ENCODE assay signal across 8 cellular contexts in genomic region chr7:114026486-114027089, GRCh38.
DNase-seq lines count a peak whose midpoint lies in the region; ATAC-seq and TF ChIP-seq lines count a peak whose summit lies in the region.

No MANE protein-coding gene starts in this region.

- no peak overlapping the region for H3K27ac Mint-ChIP-seq in naive B cell

- ATAC-seq in Panc1, result no peak
- peak; percentile 48 to 75 for ATAC-seq in naive B cell (ENCODE audit: low read depth in 2 of 2)
- no peak for ATAC-seq in stimulated activated naive CD8-positive, alpha-beta T cell treated with anti-CD3 and anti-CD28 coated beads, Interleukin-15, Interleukin-2, amounts not matched to agents 100 U/mL and 50 U/mL, for 24 hours

- CTCF ChIA-PET in Panc1 (lab: Charles Lee), result no interaction called here

- H3K9me3 Mint-ChIP-seq in naive B cell, result no peaks in the 10 kb centered on the region

- no peak overlapping the region for H3K4me3 ChIP-seq in Panc1 (ENCODE audit: low read depth in 2 of 2, low read length in 2 of 2)

- H3K36me3 Mint-ChIP-seq in naive B cell, result no peaks in the 10 kb centered on the region

- H3K4me1 Mint-ChIP-seq in naive B cell, result no peaks in the 10 kb centered on the region

- no peak overlapping the region for H3K4me3 Mint-ChIP-seq in naive B cell

- BruUV-seq in Panc1 (replicated peaks; lab: Mats Ljungman, UMichigan), result no TSS peak

- peak; percentile 52; the same call in 1 of the 2 replicates for TF ChIP-seq CTCF in Panc1 (IDR thresholded peaks at IDR 0.05)

- no peaks in the 10 kb centered on the region for H3K27me3 ChIP-seq in Panc1 (ENCODE audit: control insufficient read depth, insufficient read depth, low read length)

- no peak overlapping the region for H3K27ac ChIP-seq in Panc1 (ENCODE audit: low read length)

- no peaks in the 10 kb centered on the region for H3K4me1 ChIP-seq in Panc1 (ENCODE audit: control insufficient read depth, insufficient read depth, low read length)

- H3K27me3 Mint-ChIP-seq in naive B cell, result peaks cover 4 to 13% (median 8%) of the 10 kb centered on the region in 3 donors

- peak; percentile 11 for DNase-seq in activated T-cell treated with anti-CD3 and anti-CD28 coated beads for 4 hours
- no peak for DNase-seq in activated T-cell treated with anti-CD3 and anti-CD28 coated beads, Interleukin-2, amount 50 U/mL, for 1 hour
- peak; percentile 56 for DNase-seq in H4 (ENCODE audit: low spot score)
- peak; percentile 65 for DNase-seq in LHCN-M2 (ENCODE audit: low read depth)
- DNase-seq in Panc1 (ENCODE audit: low read depth, low spot score), result peak; percentile 42
- DNase-seq in effector CD4-positive, alpha-beta T cell, result peak; percentile 31
- peak; percentile 62 for DNase-seq in naive B cell
- no peak for DNase-seq in stimulated activated naive CD8-positive, alpha-beta T cell treated with anti-CD3 and anti-CD28 coated beads, Interleukin-15, Interleukin-2, amounts not matched to agents 100 U/mL and 50 U/mL, for 24 hours

- in situ Hi-C loops in Panc1 (cut with HindIII; ENCODE audit: low pct_unique_long_range_greater_than_20kb, low sequenced_read_pairs), result no loop called here

- no peaks in the 10 kb centered on the region for H3K9me3 ChIP-seq in Panc1 (ENCODE audit: control insufficient read depth, insufficient read depth, low read depth, low read length)

- intact Hi-C loops in Panc1 (cut with micrococcal nuclease; ENCODE audit: unreplicated experiment), result loop anchor here (10.0 kb wide), 1 partner anchor 388 kb away; the partner anchor contains the start of gene FOXP2

- POLR2A ChIA-PET in Panc1 (lab: Charles Lee), result no interaction called here

- H3K36me3 ChIP-seq in Panc1 (ENCODE audit: control insufficient read depth, insufficient read depth, low read length), result no peaks in the 10 kb centered on the region

Comparison
In these comparisons a context has a peak if more than half of its experiments do, and no peak if none do; other contexts are left out.
1. DNase-seq: peak in activated T-cell treated with anti-CD3 and anti-CD28 coated beads for 4 hours (single experiment), H4 (single experiment), LHCN-M2 (single experiment), Panc1 (single experiment), effector CD4-positive, alpha-beta T cell (single experiment) and naive B cell (single experiment); none in activated T-cell treated with anti-CD3 and anti-CD28 coated beads, Interleukin-2, amount 50 U/mL, for 1 hour (single experiment) and stimulated activated naive CD8-positive, alpha-beta T cell treated with anti-CD3 and anti-CD28 coated beads, Interleukin-15, Interleukin-2, amounts not matched to agents 100 U/mL and 50 U/mL, for 24 hours (single experiment).
2. ATAC-seq: peak in naive B cell (2 of 2); none in Panc1 (single experiment) and stimulated activated naive CD8-positive, alpha-beta T cell treated with anti-CD3 and anti-CD28 coated beads, Interleukin-15, Interleukin-2, amounts not matched to agents 100 U/mL and 50 U/mL, for 24 hours (single experiment).